Comparison of ENCODE assay signal across 10 cellular contexts in genomic region chr4:39029752-39030694, GRCh38. TPM values are rescaled to one million over a fixed set of nuclear protein-coding genes. Genes with fewer than 3 reads are reported as not detected.
DNase-seq lines count a peak whose midpoint lies in the region; ATAC-seq and TF ChIP-seq lines count a peak whose summit lies in the region.
"Had no signal": no experiment of that assay in that cellular context is flagged by ENCODE, and none has a peak within 500 bp of the region (broad histone marks: within the 10 kb centered on the region; RNA-seq: fewer than 3 reads in every experiment).

No MANE protein-coding gene starts in this region.

- H3K79me2 ChIP-seq in SK-N-SH (ENCODE audit: insufficient read depth) (no peaks in the 10 kb centered on the region), hepatocyte (no peaks in the 10 kb centered on the region)

- H3K4me3 Mint-ChIP-seq in activated CD8-positive, alpha-beta T cell treated with anti-CD3 and anti-CD28 coated beads, Interleukin-2, amount 10 ng/mL, durations not matched to agents 7 days and 5 days = peak overlapping the region; percentile 83
- H3K4me3 Mint-ChIP-seq in osteocyte (ENCODE audit: unreplicated experiment) = no peak overlapping the region

- CTCF ChIA-PET in SK-N-SH (lab: Yijun Ruan, JAX) = interaction anchor here (0.6 kb wide), 1 partner anchor 123 kb away, joined by 3 read pairs; no protein-coding TSS in a partner anchor
- CTCF ChIA-PET in activated CD8-positive, alpha-beta T cell treated with anti-CD3 and anti-CD28 coated beads, Interleukin-2, amount 10 ng/mL, durations not matched to agents 7 days and 5 days (lab: Charles Lee) = interaction anchor here (0.6 to 3.0 kb wide), 13 partner anchors 11 to 252 kb away, joined by 3 to 30 read pairs (median 3); no protein-coding TSS in a partner anchor

- no peak for ATAC-seq in SK-N-SH treated with all-trans-retinoic acid at 6 μM for 48 hours
- ATAC-seq in HG03108 (IDR thresholded peaks at IDR 0.05; ENCODE audit: unreplicated experiment) = peak; percentile 24
- ATAC-seq in activated CD8-positive, alpha-beta T cell treated with anti-CD3 and anti-CD28 coated beads, Interleukin-2, amount 10 ng/mL, durations not matched to agents 7 days and 5 days = peak; percentile 55
- ATAC-seq in GM21381 (IDR thresholded peaks at IDR 0.05; ENCODE audit: unreplicated experiment) = no peak

- H3K4me2 ChIP-seq in SK-N-SH (no peak overlapping the region), hepatocyte (no peak overlapping the region)

- no peaks in the 10 kb centered on the region for H4K20me1 ChIP-seq in SK-N-SH (ENCODE audit: insufficient read depth)
- H4K20me1 ChIP-seq in hepatocyte (ENCODE audit: insufficient read depth, poor library complexity, severe bottlenecking) = no peaks in the 10 kb centered on the region

- H3K27me3 ChIP-seq in SK-N-SH (ENCODE audit: insufficient read depth) = no peaks in the 10 kb centered on the region
- no peaks in the 10 kb centered on the region for H3K27me3 ChIP-seq in hepatocyte

- H3K27me3 Mint-ChIP-seq in activated CD8-positive, alpha-beta T cell treated with anti-CD3 and anti-CD28 coated beads, Interleukin-2, amount 10 ng/mL, durations not matched to agents 7 days and 5 days (ENCODE audit: low read depth) = no peaks in the 10 kb centered on the region
- H3K27me3 Mint-ChIP-seq in osteocyte (ENCODE audit: unreplicated experiment) = no peaks in the 10 kb centered on the region

- TF ChIP-seq EP300 in SK-N-SH (IDR thresholded peaks at IDR 0.05; ENCODE audit: borderline replicate concordance in 1 of 2, low read depth in 1 of 2, low read length in 1 of 2) = no peak

- H3K4me3 ChIP-seq in SK-N-SH (ENCODE audit: low read depth in 2 of 2, low read length in 1 of 2) = no peak overlapping the region
- H3K4me3 ChIP-seq in hepatocyte = no peak overlapping the region

- H2AFZ ChIP-seq in SK-N-SH (ENCODE audit: low read depth) (peak overlapping the region; percentile 58; the same call in 1 of the 2 replicates), hepatocyte (no peak overlapping the region)

- H3F3A ChIP-seq in SK-N-SH (replicated peaks; ENCODE audit: insufficient read depth) = peaks cover 4% of the 10 kb centered on the region

- no peak for TF ChIP-seq CTCF in SK-N-SH (IDR thresholded peaks at IDR 0.05)
- no peak for TF ChIP-seq CTCF in osteocyte (IDR thresholded peaks at IDR 0.05)
- TF ChIP-seq CTCF in hepatocyte (IDR thresholded peaks at IDR 0.05; ENCODE audit: poor library complexity) = no peak

- no peaks in the 10 kb centered on the region for H3K9me3 Mint-ChIP-seq in activated CD8-positive, alpha-beta T cell treated with anti-CD3 and anti-CD28 coated beads, Interleukin-2, amount 10 ng/mL, durations not matched to agents 7 days and 5 days (ENCODE audit: insufficient read depth)
- H3K9me3 Mint-ChIP-seq in osteocyte (ENCODE audit: unreplicated experiment) = no peaks in the 10 kb centered on the region

- H3K36me3 ChIP-seq in SK-N-SH (replicated peaks in 1 of 2; ENCODE audit: control insufficient read depth in 1 of 2, insufficient read depth in 2 of 2, low read length in 1 of 2) (no peaks in the 10 kb centered on the region), hepatocyte (replicated peaks; ENCODE audit: insufficient read depth, low read depth) (no peaks in the 10 kb centered on the region)

- H3K4me1 ChIP-seq in SK-N-SH (ENCODE audit: control insufficient read depth in 1 of 2, insufficient read depth in 2 of 2, low read depth in 1 of 2, low read length in 1 of 2) (peaks cover 0 to 11% of the 10 kb centered on the region in 2 experiments; a peak in 1 of 4 replicates), hepatocyte (ENCODE audit: insufficient read depth) (no peaks in the 10 kb centered on the region)

- H3K9me2 ChIP-seq in SK-N-SH (no peaks in the 10 kb centered on the region), hepatocyte (replicated peaks; ENCODE audit: insufficient read depth) (no peaks in the 10 kb centered on the region)

- H3K27ac ChIP-seq in SK-N-SH (ENCODE audit: low read depth in 2 of 2, low read length in 1 of 2) = no peak overlapping the region
- H3K27ac ChIP-seq in hepatocyte = no peak overlapping the region

- peaks cover 49% of the 10 kb centered on the region for H3K4me1 Mint-ChIP-seq in activated CD8-positive, alpha-beta T cell treated with anti-CD3 and anti-CD28 coated beads, Interleukin-2, amount 10 ng/mL, durations not matched to agents 7 days and 5 days (ENCODE audit: low read depth)
- H3K4me1 Mint-ChIP-seq in osteocyte (ENCODE audit: unreplicated experiment) = peaks cover 40% of the 10 kb centered on the region

- no peak for DNase-seq in SK-N-SH
- DNase-seq in activated CD8-positive, alpha-beta T cell treated with anti-CD3 and anti-CD28 coated beads, Interleukin-2, amount 10 ng/mL, durations not matched to agents 7 days and 5 days = peak; percentile 48
- no peak for DNase-seq in osteocyte (ENCODE audit: extremely low spot score, unreplicated experiment)
- DNase-seq in hepatocyte (ENCODE audit: low spot score) = no peak
- no peak for DNase-seq in NCI-H1105 treated with DMSO at 0.1 percent for 48 hours (lab: John Stamatoyannopoulos, UW)
- DNase-seq: effector CD4-positive, alpha-beta T cell; NCI-H1048 had no signal

- peak overlapping the region; percentile 83 for H3K27ac Mint-ChIP-seq in activated CD8-positive, alpha-beta T cell treated with anti-CD3 and anti-CD28 coated beads, Interleukin-2, amount 10 ng/mL, durations not matched to agents 7 days and 5 days
- H3K27ac Mint-ChIP-seq in osteocyte (ENCODE audit: unreplicated experiment) = peak overlapping the region; percentile 72

- peaks cover 16% of the 10 kb centered on the region for H3K36me3 Mint-ChIP-seq in activated CD8-positive, alpha-beta T cell treated with anti-CD3 and anti-CD28 coated beads, Interleukin-2, amount 10 ng/mL, durations not matched to agents 7 days and 5 days (ENCODE audit: low read depth)
- H3K36me3 Mint-ChIP-seq in osteocyte (ENCODE audit: unreplicated experiment) = no peaks in the 10 kb centered on the region

- no peaks in the 10 kb centered on the region for H3K9me3 ChIP-seq in SK-N-SH
- H3K9me3 ChIP-seq in hepatocyte (ENCODE audit: low read depth) = no peaks in the 10 kb centered on the region

- H3K9ac ChIP-seq in SK-N-SH = no peak overlapping the region

- POLR2A ChIA-PET in SK-N-SH (lab: Yijun Ruan, JAX) = no interaction called here
- POLR2A ChIA-PET in activated CD8-positive, alpha-beta T cell treated with anti-CD3 and anti-CD28 coated beads, Interleukin-2, amount 10 ng/mL, durations not matched to agents 7 days and 5 days (lab: Charles Lee) = interaction anchor here (0.6 to 8.6 kb wide), 3 partner anchors 15 to 274 kb away, joined by 3 to 56 read pairs (median 4); no protein-coding TSS in a partner anchor

- TF ChIP-seq RAD21 in SK-N-SH (IDR thresholded peaks at IDR 0.05; ENCODE audit: low read length) = no peak

TF ChIP-seq in SK-N-SH, 30 proteins besides CTCF, POLR2A, EP300 and RAD21:
- no peak for TF ChIP-seq RXRA (IDR thresholded peaks at IDR 0.05; ENCODE audit: borderline replicate concordance, low read depth)
- TF ChIP-seq TCF12 (IDR thresholded peaks at IDR 0.05) = no peak

TF ChIP-seq in SK-N-SH treated with all-trans-retinoic acid at 6 μM for 48 hours, 23 proteins besides CTCF, POLR2A, EP300 and RAD21:
- TF ChIP-seq GLIS3 (CRISPR knock-in tag; IDR thresholded peaks at IDR 0.05) = no peak
- TF ChIP-seq ARNTL (CRISPR knock-in tag; IDR thresholded peaks at IDR 0.05; ENCODE audit: borderline replicate concordance, low read depth) = no peak
- no peak for TF ChIP-seq TCF4 (CRISPR knock-in tag; IDR thresholded peaks at IDR 0.05; ENCODE audit: borderline replicate concordance)
TF ChIP-seq in SK-N-SH treated with all-trans-retinoic acid at 6 μM for 48 hours: peak in this region for 0.

RNA-seq across cellular contexts. Expression of gene TMEM156, which starts 2.2 kb away (rescaled TPM):
- 0.13 and 0.15 TPM in 2 replicates for polyA plus RNA-seq in SK-N-SH (2012; rRNA removed)
- 0.05 and 0.28 TPM in 2 replicates for polyA plus RNA-seq in SK-N-SH (2012; cell fraction: cytosol; rRNA removed)
- polyA plus RNA-seq in SK-N-SH (2012; cell fraction: nucleus; rRNA removed) = 0.14 TPM in 1 of 2 replicates, not detected in the other
- 10 to 100 TPM; 12.4 to 14.1 TPM for total RNA-seq in activated CD8-positive, alpha-beta T cell treated with anti-CD3 and anti-CD28 coated beads, Interleukin-2, amount 10 ng/mL, durations not matched to agents 7 days and 5 days
- not detected in 2 replicates for total RNA-seq in osteocyte
- total RNA-seq in hepatocyte = 1.3 TPM in 1 of 2 replicates, not detected in the other
- not detected in 2 replicates for polyA plus RNA-seq in hepatocyte

RNA-seq across cellular contexts. Expression of gene KLHL5, which starts 32.0 kb away (rescaled TPM):
- polyA plus RNA-seq in SK-N-SH (2012; rRNA removed) = 33.1 and 37.0 TPM in 2 replicates
- polyA plus RNA-seq in SK-N-SH (2012; cell fraction: cytosol; rRNA removed) = 46.6 and 47.9 TPM in 2 replicates
- 11.8 and 21.8 TPM in 2 replicates for polyA plus RNA-seq in SK-N-SH (2012; cell fraction: nucleus; rRNA removed)
- 10 to 100 TPM; 16.6 to 17.0 TPM for total RNA-seq in activated CD8-positive, alpha-beta T cell treated with anti-CD3 and anti-CD28 coated beads, Interleukin-2, amount 10 ng/mL, durations not matched to agents 7 days and 5 days
- total RNA-seq in osteocyte = 128 and 145 TPM in 2 replicates
- 51.6 and 58.3 TPM in 2 replicates for total RNA-seq in hepatocyte
- 28.1 and 30.2 TPM in 2 replicates for polyA plus RNA-seq in hepatocyte

Comparison
In these comparisons a context has a peak if more than half of its experiments do, and no peak if none do; other contexts are left out.
1. ATAC-seq: peak in HG03108 (single experiment) and activated CD8-positive, alpha-beta T cell treated with anti-CD3 and anti-CD28 coated beads, Interleukin-2, amount 10 ng/mL, durations not matched to agents 7 days and 5 days (single experiment); none in SK-N-SH treated with all-trans-retinoic acid at 6 μM for 48 hours (single experiment) and GM21381 (single experiment).